28 cellular contexts compared by ENCODE assay signal in the genomic region with DNA sequence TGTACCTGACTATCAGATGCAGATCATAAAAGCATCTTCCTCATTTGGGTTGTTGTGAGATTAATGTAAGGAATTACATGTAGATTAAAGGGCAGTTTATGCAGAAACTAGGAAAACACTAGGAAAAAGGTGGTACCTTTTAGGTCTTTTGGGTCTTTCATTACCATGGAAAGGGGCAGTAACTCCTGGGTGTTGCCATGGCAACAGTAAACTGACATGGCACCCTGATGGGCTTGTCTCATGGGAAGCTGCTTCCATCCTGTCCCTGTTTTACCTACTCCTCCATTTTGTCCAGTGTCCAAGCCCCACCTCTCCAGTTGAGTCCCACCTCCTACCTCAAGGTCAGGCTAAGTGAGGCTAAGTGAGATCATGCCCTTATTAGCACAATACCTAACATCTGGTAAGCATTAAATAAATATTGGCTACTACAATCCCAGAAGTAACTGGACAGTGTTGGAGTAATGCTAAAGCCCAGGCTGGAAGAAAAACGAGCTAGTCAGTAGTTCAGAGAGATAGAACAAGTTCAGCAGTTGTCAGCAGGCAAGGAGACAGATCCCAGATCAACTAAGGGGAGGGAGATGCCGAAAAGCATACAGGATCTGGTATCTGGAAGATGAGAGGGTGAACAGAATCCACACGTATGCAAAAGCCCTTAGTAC.
A peak's percentile ranks its signal among the peaks of the same experiment; 100 is the strongest.
DNase-seq lines count a peak whose midpoint lies in the region; ATAC-seq and TF ChIP-seq lines count a peak whose summit lies in the region.
"Had no signal": no experiment of that assay in that cellular context is flagged by ENCODE, and none has a peak within 500 bp of the region (broad histone marks: within the 10 kb centered on the region; RNA-seq: fewer than 3 reads in every experiment).

No MANE protein-coding gene starts in this region.

- H3K27me3 ChIP-seq in SK-N-SH (ENCODE audit: insufficient read depth) (no peaks in the 10 kb centered on the region), heart right ventricle (peaks cover 0 to 2% (median 0%) of the 10 kb centered on the region in 7 donors), neural progenitor cell (no peaks in the 10 kb centered on the region)
- H3K27me3 ChIP-seq: uterus had no signal

- WGBS in SK-N-SH (ENCODE audit: low lambda C conversion rate) = 7% methylated on average over 3 of the region's 3 CpGs
- 19 to 27% methylated on average over 3 of the region's 3 CpGs for WGBS in heart right ventricle, 2 donors

- TF ChIP-seq EP300 in SK-N-SH (IDR thresholded peaks at IDR 0.05; ENCODE audit: borderline replicate concordance in 1 of 2, low read depth in 1 of 2, low read length in 1 of 2) = peak in 1 of 2 experiments; percentile 38; a peak in 2 of 4 replicates

- no peaks in the 10 kb centered on the region for H3K9me2 ChIP-seq in SK-N-SH

- no peak for TF ChIP-seq RAD21 in SK-N-SH (IDR thresholded peaks at IDR 0.05; ENCODE audit: low read length)

- CTCF ChIA-PET in SK-N-SH (lab: Yijun Ruan, JAX) = interaction anchor here (0.8 kb wide), 1 partner anchor 11 kb away, joined by 3 read pairs; no protein-coding TSS in a partner anchor
- CTCF ChIA-PET in activated CD8-positive, alpha-beta T cell treated with anti-CD3 and anti-CD28 coated beads for 36 hours (lab: Charles Lee) = no interaction called here

- H3K79me2 ChIP-seq in SK-N-SH (ENCODE audit: insufficient read depth) (no peaks in the 10 kb centered on the region), neural progenitor cell (ENCODE audit: low read depth) (no peaks in the 10 kb centered on the region)

- H3K36me3 Mint-ChIP-seq in neural progenitor cell = no peaks in the 10 kb centered on the region
- no peaks in the 10 kb centered on the region for H3K36me3 Mint-ChIP-seq in activated CD8-positive, alpha-beta T cell treated with anti-CD3 and anti-CD28 coated beads for 36 hours (ENCODE audit: low read depth)
- H3K36me3 Mint-ChIP-seq: activated CD8-positive, alpha-beta memory T cell treated with anti-CD3 and anti-CD28 coated beads, Interleukin-2, amount 10 ng/mL, durations not matched to agents 7 days and 5 days; memory B cell had no signal

- H3K9ac ChIP-seq in SK-N-SH (no peak overlapping the region), neural progenitor cell (no peak overlapping the region)

- no peak overlapping the region for H3K27ac Mint-ChIP-seq in neural progenitor cell
- H3K27ac Mint-ChIP-seq in activated CD8-positive, alpha-beta T cell treated with anti-CD3 and anti-CD28 coated beads for 36 hours = no peak overlapping the region
- H3K27ac Mint-ChIP-seq: activated CD4-positive, alpha-beta T cell treated with anti-CD3 and anti-CD28 coated beads, Interleukin-2, amount 10 ng/mL, durations not matched to agents 7 days and 5 days; activated CD8-positive, alpha-beta memory T cell treated with anti-CD3 and anti-CD28 coated beads, Interleukin-2, amount 10 ng/mL, durations not matched to agents 7 days and 5 days; activated naive CD8-positive, alpha-beta T cell treated with anti-CD3 and anti-CD28 coated beads, Interleukin-2, amount 50 U/mL, for 24 hours; CD4-positive, alpha-beta T cell; memory B cell; naive thymus-derived CD4-positive, alpha-beta T cell; stimulated activated naive CD8-positive, alpha-beta T cell treated with anti-CD3 and anti-CD28 coated beads, Interleukin-15, amount 100 ng/mL, for 72 hours had no signal

- ATAC-seq in heart right ventricle = peak; percentile 39 to 86 (median 66)
- no peak for ATAC-seq in activated CD8-positive, alpha-beta T cell treated with anti-CD3 and anti-CD28 coated beads for 36 hours
- ATAC-seq: activated CD8-positive, alpha-beta memory T cell treated with anti-CD3 and anti-CD28 coated beads, Interleukin-2, amount 10 ng/mL, durations not matched to agents 7 days and 5 days; activated naive CD8-positive, alpha-beta T cell treated with anti-CD3 and anti-CD28 coated beads, Interleukin-2, amount 50 U/mL, for 24 hours; naive thymus-derived CD4-positive, alpha-beta T cell; stimulated activated naive CD8-positive, alpha-beta T cell treated with anti-CD3 and anti-CD28 coated beads, Interleukin-15, amount 100 ng/mL, for 72 hours had no signal

- H3K27me3 Mint-ChIP-seq in neural progenitor cell (ENCODE audit: insufficient read depth, low read depth) = no peaks in the 10 kb centered on the region
- no peaks in the 10 kb centered on the region for H3K27me3 Mint-ChIP-seq in activated CD8-positive, alpha-beta T cell treated with anti-CD3 and anti-CD28 coated beads for 36 hours
- H3K27me3 Mint-ChIP-seq: activated CD4-positive, alpha-beta T cell treated with anti-CD3 and anti-CD28 coated beads, Interleukin-2, amount 10 ng/mL, durations not matched to agents 7 days and 5 days; activated CD8-positive, alpha-beta memory T cell treated with anti-CD3 and anti-CD28 coated beads, Interleukin-2, amount 10 ng/mL, durations not matched to agents 7 days and 5 days; CD4-positive, alpha-beta T cell; memory B cell; stimulated activated naive CD8-positive, alpha-beta T cell treated with anti-CD3 and anti-CD28 coated beads, Interleukin-15, amount 100 ng/mL, for 72 hours had no signal

- peaks cover 16% of the 10 kb centered on the region for H3K4me1 Mint-ChIP-seq in neural progenitor cell
- no peaks in the 10 kb centered on the region for H3K4me1 Mint-ChIP-seq in activated CD8-positive, alpha-beta T cell treated with anti-CD3 and anti-CD28 coated beads for 36 hours (ENCODE audit: low read depth)
- H3K4me1 Mint-ChIP-seq: activated CD4-positive, alpha-beta T cell treated with anti-CD3 and anti-CD28 coated beads, Interleukin-2, amount 10 ng/mL, durations not matched to agents 7 days and 5 days; activated CD8-positive, alpha-beta memory T cell treated with anti-CD3 and anti-CD28 coated beads, Interleukin-2, amount 10 ng/mL, durations not matched to agents 7 days and 5 days; activated naive CD8-positive, alpha-beta T cell treated with anti-CD3 and anti-CD28 coated beads, Interleukin-2, amount 50 U/mL, for 24 hours; naive thymus-derived CD4-positive, alpha-beta T cell; stimulated activated naive CD8-positive, alpha-beta T cell treated with anti-CD3 and anti-CD28 coated beads, Interleukin-15, amount 100 ng/mL, for 72 hours had no signal

- H3K4me3 Mint-ChIP-seq in neural progenitor cell = no peak overlapping the region
- no peak overlapping the region for H3K4me3 Mint-ChIP-seq in activated CD8-positive, alpha-beta T cell treated with anti-CD3 and anti-CD28 coated beads for 36 hours
- H3K4me3 Mint-ChIP-seq: activated CD4-positive, alpha-beta T cell treated with anti-CD3 and anti-CD28 coated beads, Interleukin-2, amount 10 ng/mL, durations not matched to agents 7 days and 5 days; activated CD8-positive, alpha-beta memory T cell treated with anti-CD3 and anti-CD28 coated beads, Interleukin-2, amount 10 ng/mL, durations not matched to agents 7 days and 5 days; activated naive CD8-positive, alpha-beta T cell treated with anti-CD3 and anti-CD28 coated beads, Interleukin-2, amount 50 U/mL, for 24 hours; CD4-positive, alpha-beta T cell; memory B cell; naive thymus-derived CD4-positive, alpha-beta T cell; stimulated activated naive CD8-positive, alpha-beta T cell treated with anti-CD3 and anti-CD28 coated beads, Interleukin-15, amount 100 ng/mL, for 72 hours had no signal

- intact Hi-C loops in heart right ventricle (cut with DNase I) = loop anchor here in 1 of 10 donors (10.0 kb wide), 1 partner anchor 113 kb away; no protein-coding TSS in a partner anchor
- intact Hi-C loops in activated CD8-positive, alpha-beta T cell treated with anti-CD3 and anti-CD28 coated beads for 36 hours (cut with micrococcal nuclease) = no loop called here

- DNase-seq in NCI-H146 (lab: John Stamatoyannopoulos, UW) (peak; percentile 17), NCI-H146 treated with DMSO at 0.1 percent for 48 hours (lab: John Stamatoyannopoulos, UW; ENCODE audit: unreplicated experiment) (no peak), SK-N-SH (peak; percentile 54), heart right ventricle (peak in 1 of 2 donors; percentile 11), neural progenitor cell (ENCODE audit: low spot score) (peak; percentile 31), NCI-H446 treated with DMSO at 0.1 percent for 48 hours (lab: John Stamatoyannopoulos, UW) (no peak), HUDEP-2 (lab: John Stamatoyannopoulos, UW; ENCODE audit: unreplicated experiment in 76 of 76) (no peak)
- DNase-seq in activated CD8-positive, alpha-beta T cell treated with anti-CD3 and anti-CD28 coated beads for 36 hours = no peak
- DNase-seq: 8988T; activated CD4-positive, alpha-beta T cell treated with anti-CD3 and anti-CD28 coated beads, Interleukin-2, amount 10 ng/mL, durations not matched to agents 7 days and 5 days; activated CD8-positive, alpha-beta memory T cell treated with anti-CD3 and anti-CD28 coated beads, Interleukin-2, amount 10 ng/mL, durations not matched to agents 7 days and 5 days; activated naive CD8-positive, alpha-beta T cell treated with anti-CD3 and anti-CD28 coated beads, Interleukin-2, amount 50 U/mL, for 24 hours; activated T-cell treated with anti-CD3 and anti-CD28 coated beads, Interleukin-2, amount 50 U/mL, for 48 hours; CD4-positive, alpha-beta T cell; cerebellar nuclear complex; glutamatergic neuron; kidney glomerular epithelial cell; naive thymus-derived CD4-positive, alpha-beta T cell; NCI-H446; nucleus accumbens; stimulated activated naive CD8-positive, alpha-beta T cell treated with anti-CD3 and anti-CD28 coated beads, Interleukin-15, amount 100 ng/mL, for 72 hours; SW 1271; T-helper 9 cell; uterus; WERI-Rb-1 had no signal

- H4K20me1 ChIP-seq in SK-N-SH (ENCODE audit: insufficient read depth) (no peaks in the 10 kb centered on the region), neural progenitor cell (ENCODE audit: low read depth) (no peaks in the 10 kb centered on the region)

- H2AFZ ChIP-seq in SK-N-SH (ENCODE audit: low read depth) (no peak overlapping the region), neural progenitor cell (replicated peaks) (no peak overlapping the region)

- H3K4me2 ChIP-seq in SK-N-SH (no peak overlapping the region), neural progenitor cell (no peak overlapping the region)

- H3K9me3 ChIP-seq in SK-N-SH = no peaks in the 10 kb centered on the region
- no peaks in the 10 kb centered on the region for H3K9me3 ChIP-seq in heart right ventricle
- no peaks in the 10 kb centered on the region for H3K9me3 ChIP-seq in neural progenitor cell (ENCODE audit: low read depth)
- H3K9me3 ChIP-seq: HAP-1, prostate gland, uterus had no signal

- H3K4me1 ChIP-seq in SK-N-SH (ENCODE audit: control insufficient read depth in 1 of 2, insufficient read depth in 2 of 2, low read depth in 1 of 2, low read length in 1 of 2) = peaks cover 0 to 7% of the 10 kb centered on the region in 2 experiments; a peak in 1 of 4 replicates
- peaks cover 0 to 14% (median 5%) of the 10 kb centered on the region in 9 donors for H3K4me1 ChIP-seq in heart right ventricle
- no peaks in the 10 kb centered on the region for H3K4me1 ChIP-seq in neural progenitor cell
- H3K4me1 ChIP-seq: HAP-1, prostate gland, uterus had no signal

- TF ChIP-seq CTCF in SK-N-SH (IDR thresholded peaks at IDR 0.05) (no peak), heart right ventricle (IDR thresholded peaks at IDR 0.05) (no peak), neural progenitor cell (IDR thresholded peaks at IDR 0.05) (no peak)
- TF ChIP-seq CTCF in activated CD8-positive, alpha-beta T cell treated with anti-CD3 and anti-CD28 coated beads for 36 hours (IDR thresholded peaks at IDR 0.05) = no peak

- no peaks in the 10 kb centered on the region for H3K9me3 Mint-ChIP-seq in neural progenitor cell
- no peaks in the 10 kb centered on the region for H3K9me3 Mint-ChIP-seq in activated CD8-positive, alpha-beta T cell treated with anti-CD3 and anti-CD28 coated beads for 36 hours
- H3K9me3 Mint-ChIP-seq: activated CD4-positive, alpha-beta T cell treated with anti-CD3 and anti-CD28 coated beads, Interleukin-2, amount 10 ng/mL, durations not matched to agents 7 days and 5 days; memory B cell had no signal

- no peaks in the 10 kb centered on the region for H3F3A ChIP-seq in SK-N-SH (replicated peaks; ENCODE audit: insufficient read depth)
- H3F3A ChIP-seq in neural progenitor cell (ENCODE audit: low read depth) = no peaks in the 10 kb centered on the region

- H3K36me3 ChIP-seq in SK-N-SH (replicated peaks in 1 of 2; ENCODE audit: control insufficient read depth in 1 of 2, insufficient read depth in 2 of 2, low read length in 1 of 2) (no peaks in the 10 kb centered on the region), heart right ventricle (no peaks in the 10 kb centered on the region), neural progenitor cell (no peaks in the 10 kb centered on the region)
- H3K36me3 ChIP-seq: HAP-1, prostate gland, uterus, WERI-Rb-1 had no signal

- H3K27ac ChIP-seq in SK-N-SH (ENCODE audit: low read depth in 2 of 2, low read length in 1 of 2) = peak overlapping the region in 1 of 2 experiments; percentile 8; a peak in 1 of 4 replicates
- H3K27ac ChIP-seq in heart right ventricle = no peak overlapping the region
- H3K27ac ChIP-seq in neural progenitor cell = no peak overlapping the region
- H3K27ac ChIP-seq: prostate gland, uterus, WERI-Rb-1 had no signal

- H3K4me3 ChIP-seq in SK-N-SH (ENCODE audit: low read depth in 2 of 2, low read length in 1 of 2) = no peak overlapping the region
- H3K4me3 ChIP-seq in heart right ventricle = no peak overlapping the region
- H3K4me3 ChIP-seq in neural progenitor cell = no peak overlapping the region
- H3K4me3 ChIP-seq: HAP-1, prostate gland, uterus had no signal

- POLR2A ChIA-PET in SK-N-SH (lab: Yijun Ruan, JAX) = interaction anchor here (1.2 kb wide), 1 partner anchor 19 kb away, joined by 3 read pairs; no protein-coding TSS in a partner anchor
- POLR2A ChIA-PET in activated CD8-positive, alpha-beta T cell treated with anti-CD3 and anti-CD28 coated beads for 36 hours (lab: Charles Lee) = no interaction called here

Comparison
In these comparisons a context has a peak if more than half of its experiments do, and no peak if none do; other contexts are left out.
1. DNase-seq: peak in NCI-H146 (single experiment), SK-N-SH (single experiment) and neural progenitor cell (single experiment); none in NCI-H146 treated with DMSO at 0.1 percent for 48 hours (single experiment), NCI-H446 treated with DMSO at 0.1 percent for 48 hours (single experiment), activated CD8-positive, alpha-beta T cell treated with anti-CD3 and anti-CD28 coated beads for 36 hours (single experiment) and HUDEP-2 (0 of 76).